In genomic region chr6:49517919-49518318, GRCh38 we compare ENCODE assay signal across 31 cellular contexts. TPM values are rescaled to one million over a fixed set of nuclear protein-coding genes. Genes with fewer than 3 reads are reported as not detected.
"Had no signal": no experiment of that assay in that cellular context is flagged by ENCODE, and none has a peak within 500 bp of the region (broad histone marks: within the 10 kb centered on the region; RNA-seq: fewer than 3 reads in every experiment).

No MANE protein-coding gene starts in this region.

- H3K4me1 ChIP-seq: suprapubic skin, testis, thyroid gland, tibial artery, tibial nerve, upper lobe of left lung, upper lobe of right lung, uterus, vagina had no signal

- ATAC-seq: stimulated activated effector memory CD8-positive, alpha-beta T cell treated with anti-CD3 and anti-CD28 coated beads, Interleukin-12 subunit alpha, Interleukin-12 subunit beta, amount 100 ng/mL, for 72 hours; stimulated activated memory B cell treated with anti-CD40 and anti-IgM and Interleukin-4, amounts not matched to agents 10 μg/mL and 1 μg/mL and 100 μg/mL, for 72 hours; stimulated activated naive B cell treated with anti-CD40 and anti-IgM and Interleukin-4, amounts not matched to agents 10 μg/mL and 1 μg/mL and 100 μg/mL, for 72 hours; stimulated activated naive CD8-positive, alpha-beta T cell treated with anti-CD3 and anti-CD28 coated beads, Interleukin-15, amount 100 ng/mL, for 72 hours; stimulated activated naive CD8-positive, alpha-beta T cell treated with anti-CD3 and anti-CD28 coated beads, Interleukin-15, Interleukin-2, amounts not matched to agents 100 U/mL and 50 U/mL, for 24 hours; upper lobe of right lung had no signal

- H3K27me3 ChIP-seq: stomach, suprapubic skin, testis, thyroid gland, tibial artery, tibial nerve, transverse colon, upper lobe of left lung, upper lobe of right lung, uterus, vagina had no signal

- FAIRE-seq: urothelium cell line had no signal

- H3K9me3 ChIP-seq: stomach, suprapubic skin, testis, thoracic aorta, thyroid gland, tibial artery, tibial nerve, transverse colon, upper lobe of left lung, upper lobe of right lung, uterus, vagina had no signal

- DNase-seq: stimulated activated CD4-positive, alpha-beta T cell treated with anti-CD3 and anti-CD28 coated beads, Interleukin-2, amount 100 ng/mL, for 48 hours; stimulated activated CD4-positive, alpha-beta T cell treated with anti-CD3 and anti-CD28 coated beads, Interleukin-4, amount 100 ng/mL, for 1 hour; stimulated activated CD4-positive, alpha-beta T cell treated with anti-CD3 and anti-CD28 coated beads, Interleukin-4, amount 100 ng/mL, for 24 hours; stimulated activated CD4-positive, alpha-beta T cell treated with anti-CD3 and anti-CD28 coated beads, Interleukin-4, amount 100 ng/mL, for 4 hours; stimulated activated CD8-positive, alpha-beta memory T cell treated with anti-CD3 and anti-CD28 coated beads, Interleukin-4, amount 100 ng/mL, for 48 hours; stimulated activated naive B cell treated with anti-CD40 and anti-IgM and Interleukin-4, amounts not matched to agents 10 μg/mL and 1 μg/mL and 100 μg/mL, for 72 hours; stimulated activated naive CD4-positive, alpha-beta T cell; stimulated activated naive CD4-positive, alpha-beta T cell treated with Interleukin-2 at 50 U/mL for 16 hours; stimulated activated naive CD8-positive, alpha-beta T cell treated with anti-CD3 and anti-CD28 coated beads, Interleukin-15, amount 100 ng/mL, for 72 hours; stimulated activated naive CD8-positive, alpha-beta T cell treated with anti-CD3 and anti-CD28 coated beads, Interleukin-15, Interleukin-2, amounts not matched to agents 100 U/mL and 50 U/mL, for 24 hours; stomach; substantia nigra; testis; thyroid gland; tibial artery; transverse colon; trophoblast cell; upper lobe of left lung; upper lobe of right lung; uterus had no signal

- H3K27ac ChIP-seq: stomach, suprapubic skin, testis, thoracic aorta, thyroid gland, tibial artery, tibial nerve, transverse colon, upper lobe of left lung, upper lobe of right lung, uterus, vagina had no signal

- H3K36me3 ChIP-seq: stomach, suprapubic skin, thoracic aorta, thyroid gland, tibial artery, tibial nerve, transverse colon, upper lobe of left lung, upper lobe of right lung, uterus, vagina had no signal

- H3K4me3 ChIP-seq: stomach, suprapubic skin, testis, thoracic aorta, thyroid gland, tibial artery, tibial nerve, transverse colon, upper lobe of left lung, upper lobe of right lung, uterus, vagina had no signal

RNA-seq across cellular contexts. Expression of gene GLYATL3, which starts 18.2 kb away (rescaled TPM):
- total RNA-seq: stomach, subcutaneous adipose tissue, suprapubic skin, temporal lobe, testis, thoracic aorta, thyroid gland, tibial nerve, transverse colon, upper lobe of left lung, upper lobe of right lung, ureter, urinary bladder, uterus, vagina had no signal
- polyA plus RNA-seq: stomach, urinary bladder had no signal
